13 cellular contexts compared by ENCODE assay signal in genomic region chr9:97682242-97682641, GRCh38.
"Had no signal": no experiment of that assay in that cellular context is flagged by ENCODE, and none has a peak within 500 bp of the region (broad histone marks: within the 10 kb centered on the region; RNA-seq: fewer than 3 reads in every experiment).

No MANE protein-coding gene starts in this region.

- H3K4me3 Mint-ChIP-seq: activated CD4-positive, alpha-beta T cell treated with anti-CD3 and anti-CD28 coated beads, Interleukin-2, amount 10 ng/mL, durations not matched to agents 7 days and 5 days; endodermal cell; stimulated activated memory B cell treated with anti-CD40 and anti-IgM and Interleukin-4, amounts not matched to agents 10 μg/mL and 1 μg/mL and 100 μg/mL, for 72 hours had no signal

- DNase-seq: activated CD4-positive, alpha-beta T cell treated with anti-CD3 and anti-CD28 coated beads, Interleukin-2, amount 10 ng/mL, durations not matched to agents 7 days and 5 days; activated CD4-positive, CD25-positive, alpha-beta regulatory T cell; activated effector memory CD4-positive, alpha-beta T cell treated with anti-CD3 and anti-CD28 coated beads, Interleukin-2, amount 50 U/mL, for 16 hours; activated T-cell treated with anti-CD3 and anti-CD28 coated beads for 4 hours; anterior cingulate cortex; endodermal cell; head of caudate nucleus; kidney glomerular epithelial cell; nucleus accumbens; posterior cingulate gyrus; tibial artery; uterus had no signal

- H3K4me3 ChIP-seq: tibial artery, uterus had no signal

- H3K27me3 ChIP-seq: tibial artery, uterus had no signal

- H3K9me3 Mint-ChIP-seq: activated CD4-positive, alpha-beta T cell treated with anti-CD3 and anti-CD28 coated beads, Interleukin-2, amount 10 ng/mL, durations not matched to agents 7 days and 5 days; endodermal cell; stimulated activated memory B cell treated with anti-CD40 and anti-IgM and Interleukin-4, amounts not matched to agents 10 μg/mL and 1 μg/mL and 100 μg/mL, for 72 hours had no signal

- H3K9me3 ChIP-seq: tibial artery, uterus had no signal

- H3K4me1 Mint-ChIP-seq: activated CD4-positive, alpha-beta T cell treated with anti-CD3 and anti-CD28 coated beads, Interleukin-2, amount 10 ng/mL, durations not matched to agents 7 days and 5 days; stimulated activated memory B cell treated with anti-CD40 and anti-IgM and Interleukin-4, amounts not matched to agents 10 μg/mL and 1 μg/mL and 100 μg/mL, for 72 hours had no signal

- H3K36me3 ChIP-seq: uterus had no signal

- H3K27me3 Mint-ChIP-seq: activated CD4-positive, alpha-beta T cell treated with anti-CD3 and anti-CD28 coated beads, Interleukin-2, amount 10 ng/mL, durations not matched to agents 7 days and 5 days; stimulated activated memory B cell treated with anti-CD40 and anti-IgM and Interleukin-4, amounts not matched to agents 10 μg/mL and 1 μg/mL and 100 μg/mL, for 72 hours had no signal

- H3K4me1 ChIP-seq: uterus had no signal

- H3K27ac Mint-ChIP-seq: endodermal cell; stimulated activated memory B cell treated with anti-CD40 and anti-IgM and Interleukin-4, amounts not matched to agents 10 μg/mL and 1 μg/mL and 100 μg/mL, for 72 hours had no signal

- H3K27ac ChIP-seq: tibial artery, uterus had no signal

- ATAC-seq: stimulated activated memory B cell treated with anti-CD40 and anti-IgM and Interleukin-4, amounts not matched to agents 10 μg/mL and 1 μg/mL and 100 μg/mL, for 72 hours had no signal
